In the genomic region with DNA sequence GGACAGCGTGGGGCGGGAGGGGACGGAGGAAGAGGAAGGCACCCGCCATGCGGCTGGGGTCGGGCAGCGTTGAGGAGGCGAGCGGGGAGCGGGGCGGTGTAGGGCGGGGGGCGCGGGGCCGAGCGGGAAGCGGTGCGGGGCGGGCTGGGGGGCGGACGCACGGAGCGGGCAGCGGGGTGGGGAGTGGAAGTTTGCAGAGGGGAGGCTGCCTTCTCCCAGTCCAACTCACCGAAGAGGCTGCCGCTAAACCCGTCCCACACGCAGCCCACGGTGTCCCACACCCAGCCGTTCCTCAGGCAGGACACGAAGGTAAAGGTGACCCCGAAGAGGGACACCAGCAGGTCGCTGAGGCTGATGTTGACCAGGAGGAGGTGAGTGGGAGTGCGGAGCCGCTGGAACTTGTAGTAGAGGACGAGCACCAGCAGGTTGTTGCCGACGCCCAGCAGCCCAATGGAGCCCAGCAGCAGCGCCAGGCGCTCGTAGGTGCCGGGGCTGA, we compare ENCODE assay signal across 8 cellular contexts. TPM values are rescaled to one million over a fixed set of nuclear protein-coding genes. Genes with fewer than 3 reads are reported as not detected.
DNase-seq lines count a peak whose midpoint lies in the region; ATAC-seq, FAIRE-seq and TF ChIP-seq lines count a peak whose summit lies in the region.

No MANE protein-coding gene starts in this region.

- intact Hi-C loops in Caco-2 (cut with micrococcal nuclease; ENCODE audit: unreplicated experiment): loop anchor here (2.0 to 10.0 kb wide), 4 partner anchors 29 to 545 kb away; partner anchors contain the start of gene EXO1

- H3K36me3 Mint-ChIP-seq in Caco-2 (ENCODE audit: insufficient read depth, unreplicated experiment): peaks cover 30% of the 10 kb centered on the region
- peaks cover 25% of the 10 kb centered on the region for H3K36me3 Mint-ChIP-seq in stimulated activated naive CD8-positive, alpha-beta T cell treated with anti-CD3 and anti-CD28 coated beads, Interleukin-15, Interleukin-2, amounts not matched to agents 100 ng/mL and 50 ng/mL, for 24 hours (ENCODE audit: low read depth)

- peaks cover 52% of the 10 kb centered on the region for H3K4me1 Mint-ChIP-seq in Caco-2 (ENCODE audit: low read depth, unreplicated experiment)
- H3K4me1 Mint-ChIP-seq in stimulated activated naive CD8-positive, alpha-beta T cell treated with anti-CD3 and anti-CD28 coated beads, Interleukin-15, Interleukin-2, amounts not matched to agents 100 ng/mL and 50 ng/mL, for 24 hours (ENCODE audit: low read depth): peaks cover 50% of the 10 kb centered on the region

- DNase-seq in Caco-2 (peak; percentile 20 to 56), bronchial epithelial cell (ENCODE audit: low read depth) (peak; percentile 30), lung microvascular endothelial cell (ENCODE audit: low read depth in 2 of 2) (peak; percentile 46 to 55), NCI-H1417 treated with DMSO at 0.1 percent for 48 hours (lab: John Stamatoyannopoulos, UW) (no peak)

- peak overlapping the region; percentile 97 for H3K4me3 ChIP-seq in Caco-2 (ENCODE audit: low read depth, low read length)
- H3K4me3 ChIP-seq in SU-DHL-6 (ENCODE audit: insufficient read depth, low read length, poor library complexity, severe bottlenecking): peak overlapping the region; percentile 92
- peak overlapping the region; percentile 67 for H3K4me3 ChIP-seq in bronchial epithelial cell (ENCODE audit: low read depth, low read length)

- H3K36me3 ChIP-seq in Caco-2 (ENCODE audit: control insufficient read depth, insufficient read depth, low read length): no peaks in the 10 kb centered on the region
- H3K36me3 ChIP-seq in SU-DHL-6 (ENCODE audit: low read length): no peaks in the 10 kb centered on the region
- peaks cover 2% of the 10 kb centered on the region for H3K36me3 ChIP-seq in bronchial epithelial cell (ENCODE audit: control insufficient read depth, insufficient read depth, low read length)

- BruUV-seq in Caco-2 (replicated peaks; lab: Mats Ljungman, UMichigan): no TSS peak

- peak overlapping the region; percentile 76 for H3K4me2 ChIP-seq in SU-DHL-6 (ENCODE audit: low read depth, low read length, poor library complexity, severe bottlenecking)

- CTCF ChIA-PET in Caco-2 (lab: Charles Lee): no interaction called here

- H3K4me3 Mint-ChIP-seq in Caco-2 (ENCODE audit: unreplicated experiment): peak overlapping the region; percentile 83
- peak overlapping the region; percentile 87 for H3K4me3 Mint-ChIP-seq in stimulated activated naive CD8-positive, alpha-beta T cell treated with anti-CD3 and anti-CD28 coated beads, Interleukin-15, Interleukin-2, amounts not matched to agents 100 ng/mL and 50 ng/mL, for 24 hours

- no peak overlapping the region for H3K27ac ChIP-seq in SU-DHL-6 (ENCODE audit: low read depth, low read length)

- peaks cover 23% of the 10 kb centered on the region for H3K9me3 Mint-ChIP-seq in Caco-2 (ENCODE audit: unreplicated experiment)
- peaks cover 6% of the 10 kb centered on the region for H3K9me3 Mint-ChIP-seq in stimulated activated naive CD8-positive, alpha-beta T cell treated with anti-CD3 and anti-CD28 coated beads, Interleukin-15, Interleukin-2, amounts not matched to agents 100 ng/mL and 50 ng/mL, for 24 hours

- H3K27me3 ChIP-seq in Caco-2 (replicated peaks; ENCODE audit: control insufficient read depth, insufficient read depth, low read length) (no peaks in the 10 kb centered on the region), SU-DHL-6 (ENCODE audit: low read length) (no peaks in the 10 kb centered on the region), bronchial epithelial cell (ENCODE audit: control insufficient read depth, insufficient read depth, low read length) (no peaks in the 10 kb centered on the region)

- ATAC-seq in GM19463 (IDR thresholded peaks at IDR 0.05; ENCODE audit: unreplicated experiment): peak; percentile 43
- peak; percentile 38 for ATAC-seq in HG03558 (IDR thresholded peaks at IDR 0.05; ENCODE audit: extremely low read depth, unreplicated experiment)

- peaks cover 61% of the 10 kb centered on the region for H3K4me1 ChIP-seq in Caco-2

- POLR2A ChIA-PET in Caco-2 (lab: Charles Lee): no interaction called here

- no peaks in the 10 kb centered on the region for H4K20me1 ChIP-seq in SU-DHL-6 (ENCODE audit: low read depth, low read length)

- FAIRE-seq in bronchial epithelial cell (lab: Jason Lieb, UNC): no peak

- H3K79me2 ChIP-seq in SU-DHL-6 (ENCODE audit: insufficient read depth, low read length): no peaks in the 10 kb centered on the region

- H3K9me3 ChIP-seq in Caco-2: peaks cover 24% of the 10 kb centered on the region
- H3K9me3 ChIP-seq in SU-DHL-6 (ENCODE audit: insufficient read depth, low read length): no peaks in the 10 kb centered on the region

- H3K27me3 Mint-ChIP-seq in Caco-2 (ENCODE audit: insufficient read depth, unreplicated experiment): no peaks in the 10 kb centered on the region
- H3K27me3 Mint-ChIP-seq in stimulated activated naive CD8-positive, alpha-beta T cell treated with anti-CD3 and anti-CD28 coated beads, Interleukin-15, Interleukin-2, amounts not matched to agents 100 ng/mL and 50 ng/mL, for 24 hours: no peaks in the 10 kb centered on the region

- H3K27ac Mint-ChIP-seq in Caco-2 (ENCODE audit: unreplicated experiment): peak overlapping the region; percentile 84
- H3K27ac Mint-ChIP-seq in stimulated activated naive CD8-positive, alpha-beta T cell treated with anti-CD3 and anti-CD28 coated beads, Interleukin-15, Interleukin-2, amounts not matched to agents 100 ng/mL and 50 ng/mL, for 24 hours: peak overlapping the region; percentile 83

- peaks cover 6% of the 10 kb centered on the region; the same call in 1 of the 2 replicates for H3F3A ChIP-seq in SU-DHL-6 (ENCODE audit: insufficient read depth)

- H3K9me2 ChIP-seq in SU-DHL-6 (replicated peaks; ENCODE audit: insufficient read depth, low read length): no peaks in the 10 kb centered on the region

- peak overlapping the region; percentile 68 for H3K9ac ChIP-seq in SU-DHL-6 (ENCODE audit: low read length)

- TF ChIP-seq CTCF in Caco-2 (IDR thresholded peaks at IDR 0.05; ENCODE audit: insufficient read depth in 1 of 2, low read depth in 1 of 2, low read length in 1 of 2, severe bottlenecking in 1 of 2, unreplicated experiment in 1 of 2) (no peak), SU-DHL-6 (IDR thresholded peaks at IDR 0.05; ENCODE audit: insufficient read depth, low read length, poor library complexity, severe bottlenecking) (no peak), bronchial epithelial cell (IDR thresholded peaks at IDR 0.05; ENCODE audit: insufficient read depth, low read length, severe bottlenecking) (no peak)

- peak overlapping the region; percentile 75 for H2AFZ ChIP-seq in SU-DHL-6 (ENCODE audit: low read depth, low read length, severe bottlenecking)

RNA-seq across cellular contexts. Expression of gene CHML, which starts 0.5 kb away (rescaled TPM):
- total RNA-seq in Caco-2 (2022) (27.0 and 29.2 TPM in 2 replicates), bronchial epithelial cell (11.1 and 12.9 TPM in 2 replicates), lung microvascular endothelial cell (8.9 and 9.9 TPM in 2 replicates)

RNA-seq across cellular contexts. Expression of gene OPN3, which starts 0.5 kb away (rescaled TPM):
- total RNA-seq in Caco-2 (2022): 6.9 and 7.8 TPM in 2 replicates
- 14.7 and 23.8 TPM in 2 replicates for total RNA-seq in bronchial epithelial cell
- 10.9 and 26.2 TPM in 2 replicates for total RNA-seq in lung microvascular endothelial cell

RNA-seq across cellular contexts. Expression of gene WDR64, which starts 12.4 kb away (rescaled TPM):
- total RNA-seq in Caco-2 (2022) (not detected in 2 replicates), bronchial epithelial cell (under 0.01 TPM in 1 of 2 replicates, not detected in the other), lung microvascular endothelial cell (not detected in 2 replicates)
